Comparison of ENCODE assay signal across 13 cellular contexts in genomic region chr10:24680647-24681475, GRCh38. TPM values are rescaled to one million over a fixed set of nuclear protein-coding genes. Genes with fewer than 3 reads are reported as not detected.
A peak's percentile ranks its signal among the peaks of the same experiment; 100 is the strongest.
DNase-seq lines count a peak whose midpoint lies in the region; ATAC-seq and TF ChIP-seq lines count a peak whose summit lies in the region.
"Had no signal": no experiment of that assay in that cellular context is flagged by ENCODE, and none has a peak within 500 bp of the region (broad histone marks: within the 10 kb centered on the region; RNA-seq: fewer than 3 reads in every experiment).

No MANE protein-coding gene starts in this region.

- H3K27ac Mint-ChIP-seq in activated T-helper 2 cell treated with anti-CD3 and anti-CD28 coated beads, Interferon-gamma antibody, Interleukin-2, Interleukin-4, amounts not matched to agents 10 μg/mL and 5 μg/mL and 100 μg/mL, durations not matched to agents 14 hours and 24 hours and 36 hours = no peak overlapping the region

- H3K27ac ChIP-seq in adrenal gland = peak overlapping the region in 4 of 5 donors; percentile 51 to 73 (median 59)
- H3K27ac ChIP-seq in psoas muscle = peak overlapping the region; percentile 38

- peaks cover 4% of the 10 kb centered on the region for H3K4me1 Mint-ChIP-seq in activated T-helper 2 cell treated with anti-CD3 and anti-CD28 coated beads, Interferon-gamma antibody, Interleukin-2, Interleukin-4, amounts not matched to agents 10 μg/mL and 5 μg/mL and 100 μg/mL, durations not matched to agents 14 hours and 24 hours and 36 hours (ENCODE audit: low read depth)

- no peak for TF ChIP-seq POLR2A in adrenal gland (IDR thresholded peaks at IDR 0.05)

- H3K4me1 ChIP-seq in adrenal gland (replicated peaks in 1 of 2) (peaks cover 20 to 48% of the 10 kb centered on the region in 2 donors), psoas muscle (peaks cover 27% of the 10 kb centered on the region)

- DNase-seq in GM04503 (ENCODE audit: low read depth) (peak; percentile 31), adrenal gland (no peak), fibroblast of villous mesenchyme (ENCODE audit: low read depth) (peak; percentile 46), psoas muscle (no peak), NCI-H226 (no peak)
- DNase-seq in stimulated activated CD4-positive, alpha-beta T cell treated with anti-CD3 and anti-CD28 coated beads, Interleukin-12 subunit alpha, Interleukin-12 subunit beta, amount 100 ng/mL, for 4 hours = no peak
- DNase-seq in activated T-helper 2 cell treated with anti-CD3 and anti-CD28 coated beads, Interferon-gamma antibody, Interleukin-2, Interleukin-4, amounts not matched to agents 10 μg/mL and 5 μg/mL and 100 μg/mL, durations not matched to agents 14 hours and 24 hours and 36 hours (ENCODE audit: low spot score) = no peak
- DNase-seq: activated CD4-positive, alpha-beta T cell treated with anti-CD3 and anti-CD28 coated beads, Interleukin-2, amount 50 U/mL, for 48 hours; C1 segment of cervical spinal cord; mesendoderm; stimulated activated CD4-positive, alpha-beta T cell treated with anti-CD3 and anti-CD28 coated beads, Interleukin-2, amount 100 ng/mL, for 48 hours had no signal

- H3K4me3 ChIP-seq in adrenal gland (peak overlapping the region in 1 of 4 donors; percentile 2), fibroblast of villous mesenchyme (ENCODE audit: low read depth, low read length) (no peak overlapping the region), psoas muscle (peak overlapping the region; percentile 13)
- H3K4me3 ChIP-seq: HAP-1 had no signal

- H3K36me3 Mint-ChIP-seq in activated T-helper 2 cell treated with anti-CD3 and anti-CD28 coated beads, Interferon-gamma antibody, Interleukin-2, Interleukin-4, amounts not matched to agents 10 μg/mL and 5 μg/mL and 100 μg/mL, durations not matched to agents 14 hours and 24 hours and 36 hours (ENCODE audit: low read depth) = peaks cover 4% of the 10 kb centered on the region

- intact Hi-C loops in adrenal gland (cut with DNase I) = no loop called here
- intact Hi-C loops in psoas muscle (cut with DNase I) = loop anchor here in 1 of 2 donors (5.0 kb wide), 1 partner anchor 39 kb away; no protein-coding TSS in a partner anchor
- intact Hi-C loops in activated T-helper 2 cell treated with anti-CD3 and anti-CD28 coated beads, Interferon-gamma antibody, Interleukin-2, Interleukin-4, amounts not matched to agents 10 μg/mL and 5 μg/mL and 100 μg/mL, durations not matched to agents 14 hours and 24 hours and 36 hours (cut with micrococcal nuclease) = no loop called here

- H3K4me3 Mint-ChIP-seq in activated T-helper 2 cell treated with anti-CD3 and anti-CD28 coated beads, Interferon-gamma antibody, Interleukin-2, Interleukin-4, amounts not matched to agents 10 μg/mL and 5 μg/mL and 100 μg/mL, durations not matched to agents 14 hours and 24 hours and 36 hours (ENCODE audit: low read depth) = no peak overlapping the region

- 41 to 50% (median 45%) methylated on average over 3 of the region's 3 CpGs for WGBS in adrenal gland, 4 donors
- WGBS in psoas muscle, 3 donors = 44 to 57% (median 52%) methylated on average over 3 of the region's 3 CpGs

- peak; percentile 53 to 76 (median 70) for ATAC-seq in psoas muscle
- no peak for ATAC-seq in GM21717 (IDR thresholded peaks at IDR 0.05; ENCODE audit: unreplicated experiment)

- no peaks in the 10 kb centered on the region for H3K27me3 ChIP-seq in adrenal gland
- no peaks in the 10 kb centered on the region for H3K27me3 ChIP-seq in psoas muscle (ENCODE audit: insufficient read depth in 3 of 3, low read length in 2 of 3)

- H3K36me3 ChIP-seq in adrenal gland (replicated peaks in 1 of 2) (no peaks in the 10 kb centered on the region), psoas muscle (ENCODE audit: insufficient read depth in 1 of 2, low read depth in 1 of 2) (no peaks in the 10 kb centered on the region)
- H3K36me3 ChIP-seq: HAP-1 had no signal

- TF ChIP-seq CTCF in adrenal gland (IDR thresholded peaks at IDR 0.05) = no peak
- TF ChIP-seq CTCF in fibroblast of villous mesenchyme (IDR thresholded peaks at IDR 0.05; ENCODE audit: insufficient read depth, low read depth, low read length) = no peak
- no peak for TF ChIP-seq CTCF in psoas muscle (IDR thresholded peaks at IDR 0.05)

- no peaks in the 10 kb centered on the region for H3K9me3 Mint-ChIP-seq in activated T-helper 2 cell treated with anti-CD3 and anti-CD28 coated beads, Interferon-gamma antibody, Interleukin-2, Interleukin-4, amounts not matched to agents 10 μg/mL and 5 μg/mL and 100 μg/mL, durations not matched to agents 14 hours and 24 hours and 36 hours

- H3K27me3 Mint-ChIP-seq in activated T-helper 2 cell treated with anti-CD3 and anti-CD28 coated beads, Interferon-gamma antibody, Interleukin-2, Interleukin-4, amounts not matched to agents 10 μg/mL and 5 μg/mL and 100 μg/mL, durations not matched to agents 14 hours and 24 hours and 36 hours (ENCODE audit: low read depth) = no peaks in the 10 kb centered on the region

- H3K9me3 ChIP-seq in adrenal gland (replicated peaks in 1 of 3) (no peaks in the 10 kb centered on the region), psoas muscle (no peaks in the 10 kb centered on the region)
- H3K9me3 ChIP-seq: HAP-1 had no signal

RNA-seq across cellular contexts. Expression of gene ARHGAP21, which starts 42.8 kb away (rescaled TPM):
- total RNA-seq in adrenal gland (100 to 1,000 TPM in 5 of 8 donors, 10 to 100 TPM in 3; 80.4 to 160 (median 122) TPM), fibroblast of villous mesenchyme (117 and 136 TPM in 2 replicates), psoas muscle (10 to 100 TPM; 27.7 to 44.7 (median 36.4) TPM)
- polyA plus RNA-seq in adrenal gland (10 to 100 TPM; 45.2 to 74.1 (median 66.6) TPM), psoas muscle (10 to 100 TPM; 16.1 to 34.2 (median 16.8) TPM)
- total RNA-seq in activated T-helper 2 cell treated with anti-CD3 and anti-CD28 coated beads, Interferon-gamma antibody, Interleukin-2, Interleukin-4, amounts not matched to agents 10 μg/mL and 5 μg/mL and 100 μg/mL, durations not matched to agents 14 hours and 24 hours and 36 hours = 40.0 and 43.2 TPM in 2 replicates

Comparison
In these comparisons a context has a peak if more than half of its experiments do, and no peak if none do; other contexts are left out.
1. DNase-seq: peak in GM04503 (single experiment) and fibroblast of villous mesenchyme (single experiment); none in adrenal gland (0 of 7), psoas muscle (0 of 2), stimulated activated CD4-positive, alpha-beta T cell treated with anti-CD3 and anti-CD28 coated beads, Interleukin-12 subunit alpha, Interleukin-12 subunit beta, amount 100 ng/mL, for 4 hours (single experiment), activated T-helper 2 cell treated with anti-CD3 and anti-CD28 coated beads, Interferon-gamma antibody, Interleukin-2, Interleukin-4, amounts not matched to agents 10 μg/mL and 5 μg/mL and 100 μg/mL, durations not matched to agents 14 hours and 24 hours and 36 hours (single experiment) and NCI-H226 (single experiment).